9 cellular contexts compared by ENCODE assay signal in genomic region chr6:84685983-84686584, GRCh38.
DNase-seq lines count a peak whose midpoint lies in the region; ATAC-seq and TF ChIP-seq lines count a peak whose summit lies in the region.
"Had no signal": no experiment of that assay in that cellular context is flagged by ENCODE, and none has a peak within 500 bp of the region (broad histone marks: within the 10 kb centered on the region; RNA-seq: fewer than 3 reads in every experiment).

No MANE protein-coding gene starts in this region.

- CTCF ChIA-PET in RWPE1 (lab: Yijun Ruan, JAX), result interaction anchor here (1.2 to 1.3 kb wide), 2 partner anchors 8 to 11 kb away, joined by 4 to 5 read pairs; no protein-coding TSS in a partner anchor

- no peaks in the 10 kb centered on the region for H3K9me3 ChIP-seq in iPS DF 6.9 (ENCODE audit: control insufficient read depth, insufficient read depth, low read length)

- 0 out of 2 replicates have a peak, but pooled peaks have one; percentile 16 for TF ChIP-seq CTCF in RWPE1 (conservative IDR thresholded peaks at IDR 0.05; ENCODE audit: low read depth)

- DNase-seq in ELR (ENCODE audit: low read depth) (peak; percentile 43), RWPE1 (ENCODE audit: low spot score) (peak; percentile 2), iPS DF 6.9 (ENCODE audit: low read depth, low spot score) (peak; percentile 25), GM03348 (ENCODE audit: low spot score) (no peak), DMS79 (lab: John Stamatoyannopoulos, UW) (no peak)
- DNase-seq in activated effector memory CD4-positive, alpha-beta T cell treated with Interleukin-2 at 50 U/mL for 16 hours, result no peak

- H3K27ac ChIP-seq in RWPE1 (no peak overlapping the region), iPS DF 6.9 (ENCODE audit: low read length) (no peak overlapping the region)
- H3K27ac ChIP-seq: parathyroid adenoma had no signal

- no peak overlapping the region for H3K4me3 ChIP-seq in iPS DF 6.9 (ENCODE audit: low read length)

- H3K27me3 ChIP-seq in iPS DF 6.9 (ENCODE audit: control insufficient read depth, insufficient read depth, low read length), result no peaks in the 10 kb centered on the region

- WGBS in iPS DF 6.9 (ENCODE audit: insufficient coverage, insufficient read length), result no CpG with 5 or more reads among the region's 3 CpGs

- H3K4me1 ChIP-seq in iPS DF 6.9 (ENCODE audit: control insufficient read depth, insufficient read depth, low read length), result no peaks in the 10 kb centered on the region
- H3K4me1 ChIP-seq: parathyroid adenoma had no signal

- H3K36me3 ChIP-seq in iPS DF 6.9 (ENCODE audit: control insufficient read depth, insufficient read depth, low read length), result no peaks in the 10 kb centered on the region

- POLR2A ChIA-PET in RWPE1 (lab: Yijun Ruan, JAX; ENCODE audit: low non-redundant PET), result no interaction called here

- ATAC-seq in HG02884 (IDR thresholded peaks at IDR 0.05; ENCODE audit: unreplicated experiment) (peak; percentile 65), HG02852 (IDR thresholded peaks at IDR 0.05; ENCODE audit: unreplicated experiment) (no peak)

Comparison
In these comparisons a context has a peak if more than half of its experiments do, and no peak if none do; other contexts are left out.
1. DNase-seq: peak in ELR (single experiment), RWPE1 (single experiment) and iPS DF 6.9 (single experiment); none in GM03348 (single experiment), DMS79 (single experiment) and activated effector memory CD4-positive, alpha-beta T cell treated with Interleukin-2 at 50 U/mL for 16 hours (single experiment).